In genomic region chr11:80587906-80588305, GRCh38 we compare ENCODE assay signal across 30 cellular contexts.
"Had no signal": no experiment of that assay in that cellular context is flagged by ENCODE, and none has a peak within 500 bp of the region (broad histone marks: within the 10 kb centered on the region; RNA-seq: fewer than 3 reads in every experiment).

No MANE protein-coding gene starts in this region.

- H3K4me1 ChIP-seq: ascending aorta, body of pancreas had no signal

- FAIRE-seq: bronchial epithelial cell had no signal

- H3K4me3 ChIP-seq: ascending aorta, body of pancreas, MG63 had no signal

- H3K9me3 ChIP-seq: ascending aorta, body of pancreas, MG63 had no signal

- ATAC-seq: activated CD4-positive, CD25-positive, alpha-beta regulatory T cell treated with anti-CD3 and anti-CD28 coated beads, Interleukin-2, amount 50 U/mL, for 24 hours; activated CD8-positive, alpha-beta T cell treated with anti-CD3 and anti-CD28 coated beads, Interleukin-2, amount 10 ng/mL, durations not matched to agents 7 days and 5 days; activated naive CD4-positive, alpha-beta T cell treated with anti-CD3 and anti-CD28 coated beads, Interleukin-2, amount 50 U/mL, for 72 hours; activated naive CD8-positive, alpha-beta T cell treated with anti-CD3 and anti-CD28 coated beads, Interleukin-2, amount 50 U/mL, for 24 hours; body of pancreas; T-helper 17 cell had no signal

- H3K27ac Mint-ChIP-seq: activated CD8-positive, alpha-beta T cell treated with anti-CD3 and anti-CD28 coated beads, Interleukin-2, amount 10 ng/mL, durations not matched to agents 7 days and 5 days; activated naive CD4-positive, alpha-beta T cell treated with anti-CD3 and anti-CD28 coated beads, Interleukin-2, amount 50 U/mL, for 72 hours; activated naive CD8-positive, alpha-beta T cell treated with anti-CD3 and anti-CD28 coated beads, Interleukin-2, amount 50 U/mL, for 24 hours; activated T-cell treated with anti-CD3 and anti-CD28 coated beads, Interleukin-2, amount 50 U/mL, for 24 hours; activated T-helper 1 cell treated with anti-CD3 and anti-CD28 coated beads, Interleukin-12 subunit alpha, Interleukin-12 subunit beta, Interleukin-2, Interleukin-4 antibody, amounts not matched to agents 30 ng/mL and 10 ng/mL and 1 ng/mL, durations not matched to agents 14 hours and 24 hours and 36 hours; T-helper 17 cell had no signal

- H3K27ac ChIP-seq: ascending aorta, body of pancreas had no signal

- H3K4me3 Mint-ChIP-seq: activated CD8-positive, alpha-beta T cell treated with anti-CD3 and anti-CD28 coated beads, Interleukin-2, amount 10 ng/mL, durations not matched to agents 7 days and 5 days; activated naive CD8-positive, alpha-beta T cell treated with anti-CD3 and anti-CD28 coated beads, Interleukin-2, amount 50 U/mL, for 24 hours; activated T-cell treated with anti-CD3 and anti-CD28 coated beads, Interleukin-2, amount 50 U/mL, for 24 hours; activated T-helper 1 cell treated with anti-CD3 and anti-CD28 coated beads, Interleukin-12 subunit alpha, Interleukin-12 subunit beta, Interleukin-2, Interleukin-4 antibody, amounts not matched to agents 30 ng/mL and 10 ng/mL and 1 ng/mL, durations not matched to agents 14 hours and 24 hours and 36 hours; T-helper 17 cell had no signal

- DNase-seq: activated CD4-positive, alpha-beta T cell treated with anti-CD3 and anti-CD28 coated beads for 4 hours; activated CD8-positive, alpha-beta T cell treated with anti-CD3 and anti-CD28 coated beads, Interleukin-2, amount 10 ng/mL, durations not matched to agents 7 days and 5 days; activated effector memory CD4-positive, alpha-beta T cell treated with Interleukin-2 at 50 U/mL for 16 hours; activated naive CD4-positive, alpha-beta T cell; activated naive CD8-positive, alpha-beta T cell treated with anti-CD3 and anti-CD28 coated beads, Interleukin-2, amount 50 U/mL, for 24 hours; activated T-cell treated with anti-CD3 and anti-CD28 coated beads, Interleukin-2, amount 50 U/mL, for 24 hours; amniotic stem cell; body of pancreas; central memory CD4-positive, alpha-beta T cell; KG1; MG63; MV-4-11; NCI-H1092 treated with DMSO at 0.1 percent for 48 hours; NCI-H1417 treated with DMSO at 0.1 percent for 48 hours; NCI-H1694; NCI-H2029; NCI-H2107; NCI-H2171 treated with DMSO at 0.1 percent for 48 hours; NCI-H226; NCI-H510A treated with DMSO at 0.1 percent for 48 hours; NCI-H69; NK-92 treated with Interleukin-12 subunit alpha and Interleukin-12 subunit beta, amount 100 ng/mL, for 24 hours; SHP77 treated with DMSO at 0.1 percent for 48 hours; T-helper 17 cell; T-helper 9 cell had no signal

- H3K27me3 Mint-ChIP-seq: activated naive CD8-positive, alpha-beta T cell treated with anti-CD3 and anti-CD28 coated beads, Interleukin-2, amount 50 U/mL, for 24 hours; activated T-cell treated with anti-CD3 and anti-CD28 coated beads, Interleukin-2, amount 50 U/mL, for 24 hours; T-helper 17 cell had no signal

- H3K27me3 ChIP-seq: ascending aorta, body of pancreas, MG63 had no signal

- H3K36me3 Mint-ChIP-seq: activated naive CD4-positive, alpha-beta T cell treated with anti-CD3 and anti-CD28 coated beads, Interleukin-2, amount 50 U/mL, for 72 hours had no signal

- H3K4me1 Mint-ChIP-seq: activated naive CD8-positive, alpha-beta T cell treated with anti-CD3 and anti-CD28 coated beads, Interleukin-2, amount 50 U/mL, for 24 hours; T-helper 17 cell had no signal

- H3K36me3 ChIP-seq: ascending aorta, MG63 had no signal
